1 cellular context compared by ENCODE assay signal in genomic region chr2:2536416-2537056, GRCh38.
TF ChIP-seq lines count a peak whose summit lies in the region.

No MANE protein-coding gene starts in this region.

TF ChIP-seq in HepG2, 621 proteins besides CTCF, POLR2A, EP300 and RAD21 (continued from another document and continues in another):
- TF ChIP-seq TIGD3 (CRISPR knock-in tag; IDR thresholded peaks at IDR 0.05; ENCODE audit: borderline replicate concordance) (no peak), SALL2 (CRISPR knock-in tag; IDR thresholded peaks at IDR 0.05) (0 out of 2 replicates have a peak, but pooled peaks have one; percentile 38), ZNF441 (CRISPR knock-in tag; IDR thresholded peaks at IDR 0.05; ENCODE audit: borderline replicate concordance) (no peak), ZNF207 (IDR thresholded peaks at IDR 0.05; ENCODE audit: borderline replicate concordance) (no peak), TFAP4 (IDR thresholded peaks at IDR 0.05; ENCODE audit: borderline replicate concordance, low read depth) (peak; percentile 29; the same call in 1 of the 2 replicates), ZSCAN29 (CRISPR knock-in tag; conservative IDR thresholded peaks at IDR 0.05) (no peak), ZNF382 (CRISPR knock-in tag; IDR thresholded peaks at IDR 0.05; ENCODE audit: borderline replicate concordance) (no peak), MTA3 (CRISPR knock-in tag; IDR thresholded peaks at IDR 0.05) (no peak), SIN3B (IDR thresholded peaks at IDR 0.05; ENCODE audit: low read length) (no peak), FOXP1 (IDR thresholded peaks at IDR 0.05) (no peak), FOXP1 (CRISPR knock-in tag; IDR thresholded peaks at IDR 0.05) (peak; percentile 30; the same call in 1 of the 2 replicates), TARDBP (CRISPR knock-in tag; IDR thresholded peaks at IDR 0.05) (no peak), HDAC2 (CRISPR knock-in tag; IDR thresholded peaks at IDR 0.05) (0 out of 2 replicates have a peak, but pooled peaks have one; percentile 14), ARHGAP35 (CRISPR knock-in tag; IDR thresholded peaks at IDR 0.05; ENCODE audit: borderline replicate concordance) (no peak), GMEB1 (CRISPR knock-in tag; IDR thresholded peaks at IDR 0.05; ENCODE audit: borderline replicate concordance) (no peak), PHB2 (IDR thresholded peaks at IDR 0.05; ENCODE audit: partially characterized antibody) (no peak), E2F2 (CRISPR knock-in tag; IDR thresholded peaks at IDR 0.05; ENCODE audit: borderline replicate concordance) (no peak), NFE2 (CRISPR knock-in tag; IDR thresholded peaks at IDR 0.05) (no peak), BHLHE40 (IDR thresholded peaks at IDR 0.05; ENCODE audit: low read length) (peak; percentile 87), ARID2 (CRISPR knock-in tag; IDR thresholded peaks at IDR 0.05; ENCODE audit: borderline replicate concordance) (no peak), NFKBIZ (CRISPR knock-in tag; IDR thresholded peaks at IDR 0.05) (no peak), ZNF362 (CRISPR knock-in tag; IDR thresholded peaks at IDR 0.05; ENCODE audit: borderline replicate concordance) (no peak), JUND (CRISPR knock-in tag; IDR thresholded peaks at IDR 0.05) (no peak), ZNF691 (CRISPR knock-in tag; IDR thresholded peaks at IDR 0.05; ENCODE audit: borderline replicate concordance, low read depth) (no peak), HINFP (CRISPR knock-in tag; IDR thresholded peaks at IDR 0.05; ENCODE audit: low read depth) (no peak), TOPORS (CRISPR knock-in tag; IDR thresholded peaks at IDR 0.05) (no peak), ZKSCAN5 (CRISPR knock-in tag; IDR thresholded peaks at IDR 0.05) (no peak), ZNF891 (CRISPR knock-in tag; IDR thresholded peaks at IDR 0.05) (no peak), ZNF740 (CRISPR knock-in tag; IDR thresholded peaks at IDR 0.05) (peak; percentile 69; the same call in 1 of the 2 replicates), UBTF (CRISPR knock-in tag; IDR thresholded peaks at IDR 0.05) (no peak), RFX5 (IDR thresholded peaks at IDR 0.05; ENCODE audit: low read depth, low read length) (no peak), ZFP37 (CRISPR knock-in tag; IDR thresholded peaks at IDR 0.05; ENCODE audit: borderline replicate concordance) (no peak), GPN1 (CRISPR knock-in tag; IDR thresholded peaks at IDR 0.05; ENCODE audit: borderline replicate concordance) (no peak), SP4 (CRISPR knock-in tag; IDR thresholded peaks at IDR 0.05) (no peak), EZH2 (conservative IDR thresholded peaks at IDR 0.05; ENCODE audit: low read depth, low read length) (no peak), ZNF564 (CRISPR knock-in tag; IDR thresholded peaks at IDR 0.05) (no peak), U2AF1 (optimal IDR thresholded peaks at IDR 0.05; ENCODE audit: low read depth, low read length) (no peak), TRAFD1 (CRISPR knock-in tag; IDR thresholded peaks at IDR 0.05; ENCODE audit: borderline replicate concordance) (no peak), ZNF678 (CRISPR knock-in tag; IDR thresholded peaks at IDR 0.05) (no peak), TBL1XR1 (IDR thresholded peaks at IDR 0.05; ENCODE audit: borderline replicate concordance, low read length, partially characterized antibody) (no peak), RFXAP (CRISPR knock-in tag; IDR thresholded peaks at IDR 0.05; ENCODE audit: borderline replicate concordance) (no peak), SOX5 (CRISPR knock-in tag; IDR thresholded peaks at IDR 0.05; ENCODE audit: borderline replicate concordance) (peak; percentile 95), SKI (IDR thresholded peaks at IDR 0.05; ENCODE audit: partially characterized antibody) (peak; percentile 61), FOXM1 (CRISPR knock-in tag; IDR thresholded peaks at IDR 0.05) (no peak), KDM5B (CRISPR knock-in tag; IDR thresholded peaks at IDR 0.05; ENCODE audit: borderline replicate concordance) (no peak), PRDM15 (CRISPR knock-in tag; IDR thresholded peaks at IDR 0.05) (no peak), ZFP36 (IDR thresholded peaks at IDR 0.05; ENCODE audit: borderline replicate concordance, low read depth, low read length, partially characterized antibody) (no peak), ZBTB3 (CRISPR knock-in tag; IDR thresholded peaks at IDR 0.05; ENCODE audit: borderline replicate concordance, low read depth) (no peak), ZNF768 (CRISPR knock-in tag; IDR thresholded peaks at IDR 0.05) (no peak)
- TF ChIP-seq, protein P1, sequence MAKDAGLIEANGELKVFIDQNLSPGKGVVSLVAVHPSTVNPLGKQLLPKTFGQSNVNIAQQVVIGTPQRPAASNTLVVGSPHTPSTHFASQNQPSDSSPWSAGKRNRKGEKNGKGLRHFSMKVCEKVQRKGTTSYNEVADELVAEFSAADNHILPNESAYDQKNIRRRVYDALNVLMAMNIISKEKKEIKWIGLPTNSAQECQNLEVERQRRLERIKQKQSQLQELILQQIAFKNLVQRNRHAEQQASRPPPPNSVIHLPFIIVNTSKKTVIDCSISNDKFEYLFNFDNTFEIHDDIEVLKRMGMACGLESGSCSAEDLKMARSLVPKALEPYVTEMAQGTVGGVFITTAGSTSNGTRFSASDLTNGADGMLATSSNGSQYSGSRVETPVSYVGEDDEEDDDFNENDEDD (CRISPR knock-in tag; IDR thresholded peaks at IDR 0.05; ENCODE audit: borderline replicate concordance), result peak; percentile 39; the same call in 1 of the 2 replicates
